9 cellular contexts compared by ENCODE assay signal in genomic region chr2:41720702-41721344, GRCh38.
DNase-seq lines count a peak whose midpoint lies in the region; ATAC-seq and TF ChIP-seq lines count a peak whose summit lies in the region.
"Had no signal": no experiment of that assay in that cellular context is flagged by ENCODE, and none has a peak within 500 bp of the region (broad histone marks: within the 10 kb centered on the region; RNA-seq: fewer than 3 reads in every experiment).

No MANE protein-coding gene starts in this region.

- H3K27me3 ChIP-seq in ACC112 (ENCODE audit: insufficient read depth, low read length), result no peaks in the 10 kb centered on the region
- H3K27me3 ChIP-seq: BE2C had no signal

- H3K79me2 ChIP-seq in ACC112 (ENCODE audit: control insufficient read depth, insufficient read depth, low read length, unreplicated experiment), result no peaks in the 10 kb centered on the region

- H3K27ac ChIP-seq in ACC112 (ENCODE audit: low read depth, low read length), result peak overlapping the region; percentile 44

- peak; percentile 15 for DNase-seq in fibroblast of pulmonary artery (ENCODE audit: low read depth)
- no peak for DNase-seq in AML-193 (lab: John Stamatoyannopoulos, UW)
- DNase-seq in occipital lobe (lab: John Stamatoyannopoulos, UW), result no peak
- no peak for DNase-seq in NOMO-1 (lab: John Stamatoyannopoulos, UW; ENCODE audit: unreplicated experiment in 2 of 2)
- DNase-seq: BE2C had no signal

- peaks cover 29% of the 10 kb centered on the region for H3K4me1 ChIP-seq in ACC112 (ENCODE audit: control insufficient read depth, insufficient read depth, low read length, unreplicated experiment)
- H3K4me1 ChIP-seq: BE2C had no signal

- H3K4me3 ChIP-seq in ACC112 (ENCODE audit: low read depth, low read length) (peak overlapping the region; percentile 62), fibroblast of pulmonary artery (replicated peaks; ENCODE audit: low read depth, low read length) (no peak overlapping the region)

- H2AFZ ChIP-seq in ACC112 (ENCODE audit: low read length, unreplicated experiment), result peak overlapping the region; percentile 85

- ATAC-seq in GM19468 (IDR thresholded peaks at IDR 0.05; ENCODE audit: extremely low read depth, unreplicated experiment) (peak; percentile 8), HG03342 (IDR thresholded peaks at IDR 0.05; ENCODE audit: unreplicated experiment) (peak; percentile 24), HG03045 (IDR thresholded peaks at IDR 0.05; ENCODE audit: unreplicated experiment) (no peak)

- H3K36me3 ChIP-seq in ACC112 (ENCODE audit: insufficient read depth, low read length), result no peaks in the 10 kb centered on the region
- H3K36me3 ChIP-seq: BE2C had no signal

- TF ChIP-seq CTCF in fibroblast of pulmonary artery (IDR thresholded peaks at IDR 0.05; ENCODE audit: low read length, missing control alignments), result no peak
